15 cellular contexts compared by ENCODE assay signal in the genomic region with DNA sequence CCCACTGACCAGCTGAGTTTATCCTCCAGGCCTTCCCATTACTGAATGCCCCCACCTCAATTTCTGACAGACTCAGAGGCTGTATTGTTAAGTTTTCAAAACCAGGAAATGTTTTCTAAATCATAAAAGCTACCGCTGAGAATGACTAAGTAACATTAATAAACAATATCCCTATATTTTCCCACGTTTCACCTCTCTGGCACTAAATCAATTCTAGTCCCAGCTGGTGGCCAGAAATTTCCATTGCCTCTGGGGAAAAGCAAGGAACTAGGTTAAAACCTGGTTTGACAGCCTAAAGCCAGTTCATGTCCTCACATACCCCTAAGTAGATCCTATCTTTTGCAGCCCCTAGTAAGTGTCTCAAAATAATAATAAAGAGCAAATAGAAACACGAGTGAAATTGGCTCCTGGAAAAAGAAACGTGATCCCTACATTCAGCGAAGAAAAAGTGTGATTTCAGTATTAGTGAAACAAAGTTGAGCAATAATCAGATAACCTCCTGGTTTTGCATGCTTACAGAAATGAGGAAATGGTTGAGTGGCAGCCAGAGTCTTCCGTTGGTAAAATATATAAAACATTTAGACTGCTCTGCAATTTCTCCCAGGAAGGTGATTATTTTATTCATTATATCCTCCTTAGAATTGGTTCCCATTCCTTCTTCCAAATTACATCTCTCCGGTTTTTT.
DNase-seq lines count a peak whose midpoint lies in the region; ATAC-seq, FAIRE-seq and TF ChIP-seq lines count a peak whose summit lies in the region.
"Had no signal": no experiment of that assay in that cellular context is flagged by ENCODE, and none has a peak within 500 bp of the region (broad histone marks: within the 10 kb centered on the region; RNA-seq: fewer than 3 reads in every experiment).

No MANE protein-coding gene starts in this region.

- H3K4me3 ChIP-seq in NB4 (ENCODE audit: low read depth, low read length) (no peak overlapping the region), K562 (no peak overlapping the region), right lobe of liver (peak overlapping the region in 1 of 3 donors; percentile 14)
- H3K4me3 ChIP-seq: right atrium auricular region had no signal

- TF ChIP-seq RAD21 in K562 (CRISPR knock-in tag; conservative IDR thresholded peaks at IDR 0.05 in 1 of 2, IDR thresholded peaks at IDR 0.05 in 1 of 2), result no peak

- no peaks in the 10 kb centered on the region for H3K9me1 ChIP-seq in K562 (ENCODE audit: control insufficient read depth, insufficient read depth, low read length)

- CTCF ChIA-PET in K562 (lab: Yijun Ruan, JAX; ENCODE audit: low intra/inter-chr PET ratio), result no interaction called here

- TF ChIP-seq EP300 in K562 (IDR thresholded peaks at IDR 0.05; ENCODE audit: low read length), result no peak

- TF ChIP-seq CTCF in NB4 (IDR thresholded peaks at IDR 0.05; ENCODE audit: low read depth, low read length) (no peak), K562 (IDR thresholded peaks at IDR 0.05 in 2 of 3, conservative IDR thresholded peaks at IDR 0.05 in 1 of 3; ENCODE audit: insufficient read depth in 2 of 3, low read depth in 1 of 3, low read length in 3 of 3) (no peak), right lobe of liver (IDR thresholded peaks at IDR 0.05) (no peak)

- ATAC-seq in K562 (no peak), right lobe of liver (peak; percentile 40 to 86 (median 74)), HG02970 (IDR thresholded peaks at IDR 0.05; ENCODE audit: low FRiP score, unreplicated experiment) (no peak)

- H2AFZ ChIP-seq in K562 (ENCODE audit: low read depth, low read length), result no peak overlapping the region

- no peak for FAIRE-seq in K562 (lab: Jason Lieb, UNC)
- FAIRE-seq: GM12892 had no signal

- TF ChIP-seq POLR2A in NB4 (IDR thresholded peaks at IDR 0.05; ENCODE audit: extremely low read depth, insufficient read length) (no peak), K562 (conservative IDR thresholded peaks at IDR 0.05) (no peak), right lobe of liver (IDR thresholded peaks at IDR 0.05) (no peak)

- no peaks in the 10 kb centered on the region for H3K9me3 ChIP-seq in K562 (replicated peaks; ENCODE audit: control insufficient read depth, insufficient read depth, low read depth, low read length)
- H3K9me3 ChIP-seq in right lobe of liver, result no peaks in the 10 kb centered on the region
- H3K9me3 ChIP-seq: right atrium auricular region had no signal

- no peak overlapping the region for H3K9ac ChIP-seq in K562 (ENCODE audit: insufficient read depth in 1 of 2, low read depth in 2 of 2, low read length in 2 of 2)

- H3K27me3 ChIP-seq in K562 (ENCODE audit: control insufficient read depth in 2 of 2, insufficient read depth in 2 of 2, low read length in 2 of 2), result peaks cover 5 to 8% of the 10 kb centered on the region in 2 experiments; a peak in 3 of 5 replicates
- H3K27me3 ChIP-seq in right lobe of liver, result no peaks in the 10 kb centered on the region
- H3K27me3 ChIP-seq: right atrium auricular region had no signal

- in situ Hi-C loops in K562 (cut with MboI), result loop anchor here (25.0 kb wide), 2 partner anchors 637 to 1437 kb away; no protein-coding TSS in a partner anchor

- intact Hi-C loops in K562 (cut with micrococcal nuclease), result no loop called here
- intact Hi-C loops in right lobe of liver (cut with DNase I), result no loop called here

- DNase-seq in ELF-1 (ENCODE audit: low read depth, low spot score) (peak; percentile 39), NB4 (ENCODE audit: low read depth) (peak; percentile 63), K562 (ENCODE audit: extremely low read depth in 1 of 4, low spot score in 3 of 4) (no peak), right lobe of liver (no peak), GM19238 (ENCODE audit: insufficient read length, low spot score) (no peak), UCSD-AML1 (lab: John Stamatoyannopoulos, UW; ENCODE audit: unreplicated experiment) (no peak), GM03348 (ENCODE audit: low spot score) (no peak)
- DNase-seq: DMS79 treated with DMSO at 0.1 percent for 48 hours, GOT3, MM.1S, NCI-H446 had no signal

- no peaks in the 10 kb centered on the region for H3K79me2 ChIP-seq in K562 (ENCODE audit: control insufficient read depth, insufficient read depth, low read length)

- H3K27ac ChIP-seq in K562 (ENCODE audit: extremely low read depth, low read depth, low read length), result no peak overlapping the region
- H3K27ac ChIP-seq in right lobe of liver, result no peak overlapping the region
- H3K27ac ChIP-seq: right atrium auricular region, VCaP had no signal

- H3K4me1 ChIP-seq in K562 (replicated peaks in 1 of 2; ENCODE audit: control insufficient read depth in 2 of 2, insufficient read depth in 2 of 2, low read length in 2 of 2) (no peaks in the 10 kb centered on the region), right lobe of liver (no peaks in the 10 kb centered on the region)
- H3K4me1 ChIP-seq: right atrium auricular region had no signal

- WGBS in K562 (ENCODE audit: insufficient coverage, low coverage, missing lambda C conversion rate), result under 1% methylated on average over 7 of the region's 7 CpGs
- 12% methylated on average over 7 of the region's 7 CpGs for WGBS in right lobe of liver (ENCODE audit: insufficient coverage, low coverage, low lambda C conversion rate, missing lambda C conversion rate)

- BruUV-seq in K562 (replicated peaks; lab: Mats Ljungman, UMichigan), result no TSS peak

- peaks cover 3% of the 10 kb centered on the region; the same call in 1 of the 2 replicates for H4K20me1 ChIP-seq in K562 (replicated peaks; ENCODE audit: control insufficient read depth, insufficient read depth, low read length)

- H3K4me2 ChIP-seq in K562 (ENCODE audit: insufficient read depth, low read length), result no peak overlapping the region

- H3K36me3 ChIP-seq in K562 (ENCODE audit: control insufficient read depth, insufficient read depth, low read length) (no peaks in the 10 kb centered on the region), right lobe of liver (no peaks in the 10 kb centered on the region)
- H3K36me3 ChIP-seq: right atrium auricular region had no signal

- POLR2A ChIA-PET in K562 (lab: Yijun Ruan, JAX), result interaction anchor here (1.0 to 2.3 kb wide), 3 partner anchors 26 to 357 kb away, joined by 3 to 7 read pairs (median 3); a partner anchor contains a TSS

TF ChIP-seq in K562, 482 proteins besides CTCF, POLR2A, EP300 and RAD21 (continues in another document):
- TF ChIP-seq HLTF (IDR thresholded peaks at IDR 0.05), result no peak
- no peak for TF ChIP-seq ZNF57 (CRISPR knock-in tag; IDR thresholded peaks at IDR 0.05)
- TF ChIP-seq, protein P1, sequence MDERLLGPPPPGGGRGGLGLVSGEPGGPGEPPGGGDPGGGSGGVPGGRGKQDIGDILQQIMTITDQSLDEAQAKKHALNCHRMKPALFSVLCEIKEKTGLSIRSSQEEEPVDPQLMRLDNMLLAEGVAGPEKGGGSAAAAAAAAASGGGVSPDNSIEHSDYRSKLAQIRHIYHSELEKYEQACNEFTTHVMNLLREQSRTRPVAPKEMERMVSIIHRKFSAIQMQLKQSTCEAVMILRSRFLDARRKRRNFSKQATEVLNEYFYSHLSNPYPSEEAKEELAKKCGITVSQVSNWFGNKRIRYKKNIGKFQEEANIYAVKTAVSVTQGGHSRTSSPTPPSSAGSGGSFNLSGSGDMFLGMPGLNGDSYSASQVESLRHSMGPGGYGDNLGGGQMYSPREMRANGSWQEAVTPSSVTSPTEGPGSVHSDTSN (CRISPR knock-in tag; IDR thresholded peaks at IDR 0.05; ENCODE audit: low read depth), result no peak
- TF ChIP-seq, protein P1 (tag; conservative IDR thresholded peaks at IDR 0.05; ENCODE audit: low read depth), result 0 out of 2 replicates have a peak, but pooled peaks have one; percentile 14
- TF ChIP-seq CHCHD3 (CRISPR knock-in tag; IDR thresholded peaks at IDR 0.05), result no peak
- TF ChIP-seq, protein P2, sequence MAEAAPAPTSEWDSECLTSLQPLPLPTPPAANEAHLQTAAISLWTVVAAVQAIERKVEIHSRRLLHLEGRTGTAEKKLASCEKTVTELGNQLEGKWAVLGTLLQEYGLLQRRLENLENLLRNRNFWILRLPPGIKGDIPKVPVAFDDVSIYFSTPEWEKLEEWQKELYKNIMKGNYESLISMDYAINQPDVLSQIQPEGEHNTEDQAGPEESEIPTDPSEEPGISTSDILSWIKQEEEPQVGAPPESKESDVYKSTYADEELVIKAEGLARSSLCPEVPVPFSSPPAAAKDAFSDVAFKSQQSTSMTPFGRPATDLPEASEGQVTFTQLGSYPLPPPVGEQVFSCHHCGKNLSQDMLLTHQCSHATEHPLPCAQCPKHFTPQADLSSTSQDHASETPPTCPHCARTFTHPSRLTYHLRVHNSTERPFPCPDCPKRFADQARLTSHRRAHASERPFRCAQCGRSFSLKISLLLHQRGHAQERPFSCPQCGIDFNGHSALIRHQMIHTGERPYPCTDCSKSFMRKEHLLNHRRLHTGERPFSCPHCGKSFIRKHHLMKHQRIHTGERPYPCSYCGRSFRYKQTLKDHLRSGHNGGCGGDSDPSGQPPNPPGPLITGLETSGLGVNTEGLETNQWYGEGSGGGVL (CRISPR knock-in tag; IDR thresholded peaks at IDR 0.05), result no peak
- TF ChIP-seq, protein P3, sequence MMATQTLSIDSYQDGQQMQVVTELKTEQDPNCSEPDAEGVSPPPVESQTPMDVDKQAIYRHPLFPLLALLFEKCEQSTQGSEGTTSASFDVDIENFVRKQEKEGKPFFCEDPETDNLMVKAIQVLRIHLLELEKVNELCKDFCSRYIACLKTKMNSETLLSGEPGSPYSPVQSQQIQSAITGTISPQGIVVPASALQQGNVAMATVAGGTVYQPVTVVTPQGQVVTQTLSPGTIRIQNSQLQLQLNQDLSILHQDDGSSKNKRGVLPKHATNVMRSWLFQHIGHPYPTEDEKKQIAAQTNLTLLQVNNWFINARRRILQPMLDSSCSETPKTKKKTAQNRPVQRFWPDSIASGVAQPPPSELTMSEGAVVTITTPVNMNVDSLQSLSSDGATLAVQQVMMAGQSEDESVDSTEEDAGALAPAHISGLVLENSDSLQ (IDR thresholded peaks at IDR 0.05), result peak; percentile 55; the same call in 1 of the 2 replicates
- TF ChIP-seq XRCC3 (IDR thresholded peaks at IDR 0.05), result no peak
- TF ChIP-seq CEBPB (tag; IDR thresholded peaks at IDR 0.05), result peak; percentile 86
- no peak for TF ChIP-seq CEBPG (CRISPR knock-in tag; IDR thresholded peaks at IDR 0.05)
- TF ChIP-seq CEBPG (tag; conservative IDR thresholded peaks at IDR 0.05 in 1 of 2, IDR thresholded peaks at IDR 0.05 in 1 of 2), result peak; percentile 64 to 87
- TF ChIP-seq RFX1 (IDR thresholded peaks at IDR 0.05), result no peak
- no peak for TF ChIP-seq ZC3H4 (CRISPR knock-in tag; IDR thresholded peaks at IDR 0.05; ENCODE audit: borderline replicate concordance)

Comparison
In these comparisons a context has a peak if more than half of its experiments do, and no peak if none do; other contexts are left out.
1. DNase-seq: peak in ELF-1 (single experiment) and NB4 (single experiment); none in K562 (0 of 4), right lobe of liver (0 of 3), GM19238 (single experiment), UCSD-AML1 (single experiment) and GM03348 (single experiment).
2. ATAC-seq: peak in right lobe of liver (4 of 4); none in K562 (single experiment) and HG02970 (single experiment).